24 cellular contexts compared by ENCODE assay signal in genomic region chr14:101151930-101152310, GRCh38.
"Had no signal": no experiment of that assay in that cellular context is flagged by ENCODE, and none has a peak within 500 bp of the region (broad histone marks: within the 10 kb centered on the region; RNA-seq: fewer than 3 reads in every experiment).

No MANE protein-coding gene starts in this region.

- ATAC-seq: natural killer cell treated with Interleukin-12 subunit alpha and Interleukin-12 subunit beta and Interleukin-15 and Interleukin-18, amount 100 ng/mL, for 72 hours; stimulated activated naive CD8-positive, alpha-beta T cell treated with anti-CD3 and anti-CD28 coated beads, Interleukin-15, amount 100 ng/mL, for 72 hours had no signal

- H3K79me2 ChIP-seq: parathyroid adenoma had no signal

- H3K27me3 ChIP-seq: cardiac muscle cell had no signal

- H3K4me3 ChIP-seq: cardiac muscle cell, left ventricle myocardium inferior, skin epidermis had no signal

- H3K9me3 ChIP-seq: neutrophil, tibial artery had no signal

- DNase-seq: activated B cell treated with CpG ODN at 0.5 μM for 24 hours; activated CD4-positive, alpha-beta memory T cell treated with anti-CD3 and anti-CD28 coated beads for 36 hours; activated CD4-positive, alpha-beta T cell treated with anti-CD3 and anti-CD28 coated beads for 4 hours; activated naive CD4-positive, alpha-beta T cell treated with Interleukin-2 at 50 U/mL for 16 hours; activated naive CD8-positive, alpha-beta T cell treated with anti-CD3 and anti-CD28 coated beads for 36 hours; activated T-cell treated with anti-CD3 and anti-CD28 coated beads, Interleukin-2, amount 50 U/mL, for 48 hours; amniotic stem cell; effector CD4-positive, alpha-beta T cell; erythroblast; foreskin keratinocyte; immature natural killer cell; kidney glomerular epithelial cell; left ventricle myocardium inferior; midbrain; right cardiac atrium; stimulated activated CD4-positive, alpha-beta T cell treated with anti-CD3 and anti-CD28 coated beads, Interleukin-1b, Interleukin-23, amount 100 ng/mL, for 48 hours; stimulated activated naive CD8-positive, alpha-beta T cell treated with anti-CD3 and anti-CD28 coated beads, Interleukin-15, amount 100 ng/mL, for 72 hours; T1000; tibial artery had no signal

- H3K36me3 ChIP-seq: cardiac muscle cell, left ventricle myocardium inferior, neutrophil, tibial artery had no signal

- H3K4me1 ChIP-seq: foreskin keratinocyte, left ventricle myocardium inferior, parathyroid adenoma, tibial artery had no signal

- H2AFZ ChIP-seq: parathyroid adenoma had no signal

- H3K9ac ChIP-seq: parathyroid adenoma had no signal

- H3K27ac ChIP-seq: cardiac muscle cell, foreskin keratinocyte, left ventricle myocardium inferior, neutrophil, parathyroid adenoma, skin epidermis, tibial artery had no signal
